ENCODE assay signal across 12 cellular contexts in genomic region chr2:230423851-230424458, GRCh38. TPM values are rescaled to one million over a fixed set of nuclear protein-coding genes. Genes with fewer than 3 reads are reported as not detected.
DNase-seq lines count a peak whose midpoint lies in the region; ATAC-seq, FAIRE-seq and TF ChIP-seq lines count a peak whose summit lies in the region.
"Had no signal": no experiment of that assay in that cellular context is flagged by ENCODE, and none has a peak within 500 bp of the region (broad histone marks: within the 10 kb centered on the region; RNA-seq: fewer than 3 reads in every experiment).

No MANE protein-coding gene starts in this region.

- H3K4me3 ChIP-seq in GM12878 (peak overlapping the region; percentile 52; the same call in 1 of the 2 replicates), left lung (no peak overlapping the region), upper lobe of right lung (no peak overlapping the region)
- H3K4me3 ChIP-seq: BLaER1 treated with 17β-estradiol and CSF1 and Interleukin-3, amounts not matched to agents 10 nM and 100 nM had no signal

- SMC1A ChIA-PET in GM12878 (lab: Charles Lee; ENCODE audit: uncharacterized antibody, unreplicated experiment) = interaction anchor here (0.8 to 3.1 kb wide), 3 partner anchors 12 to 57 kb away, joined by 3 to 10 read pairs (median 5); no protein-coding TSS in a partner anchor

- in situ Hi-C loops in GM12878 (cut with MboI) = no loop called here

- WGBS in GM12878 (ENCODE audit: insufficient coverage, insufficient replicate concordance, low lambda C conversion rate, missing lambda C conversion rate) = 93% methylated on average over 3 of the region's 3 CpGs

- H4K20me1 ChIP-seq in GM12878 (ENCODE audit: control insufficient read depth, insufficient read depth) = no peaks in the 10 kb centered on the region

- H3K4me1 ChIP-seq in GM12878 (ENCODE audit: control insufficient read depth, insufficient read depth, low read length) (peaks cover 4% of the 10 kb centered on the region; the same call in 1 of the 2 replicates), left lung (peaks cover 17 to 87% of the 10 kb centered on the region in 2 donors), upper lobe of right lung (peaks cover 76% of the 10 kb centered on the region)

- H3K9ac ChIP-seq in GM12878 (ENCODE audit: control insufficient read depth, insufficient read depth, low read length) = peak overlapping the region; percentile 32; the same call in 1 of the 2 replicates
- H3K9ac ChIP-seq: BLaER1 treated with 17β-estradiol and CSF1 and Interleukin-3, amounts not matched to agents 10 nM and 100 nM had no signal

- peak overlapping the region; percentile 45 for H3K4me2 ChIP-seq in GM12878 (ENCODE audit: control insufficient read depth, insufficient read depth)

- H3K9me3 ChIP-seq in GM12878 (replicated peaks; ENCODE audit: control insufficient read depth, insufficient read depth, low read length) (peaks cover 8% of the 10 kb centered on the region), left lung (peaks cover 0 to 3% of the 10 kb centered on the region in 2 donors), upper lobe of right lung (no peaks in the 10 kb centered on the region)

- TF ChIP-seq CTCF in GM12878 (IDR thresholded peaks at IDR 0.05 in 2 of 3, conservative IDR thresholded peaks at IDR 0.05 in 1 of 3; ENCODE audit: control insufficient read depth in 2 of 3, extremely low read depth in 1 of 3, insufficient read depth in 1 of 3, low read depth in 3 of 3, low read length in 3 of 3) (no peak), left lung (IDR thresholded peaks at IDR 0.05) (no peak), upper lobe of right lung (IDR thresholded peaks at IDR 0.05) (no peak)

- peak overlapping the region; percentile 19 to 78 for H3K27ac Mint-ChIP-seq in activated naive CD4-positive, alpha-beta T cell treated with anti-CD3 and anti-CD28 coated beads, Interleukin-2, amount 50 U/mL, for 72 hours

- CTCF ChIA-PET in GM12878 (lab: Yijun Ruan, JAX) = interaction anchor here (0.6 to 1.0 kb wide), 3 partner anchors 71 to 222 kb away, joined by 3 read pairs; no protein-coding TSS in a partner anchor

- RAD21 ChIA-PET in GM12878 (lab: Charles Lee; ENCODE audit: unreplicated experiment) = interaction anchor here (1.0 kb wide), 2 partner anchors 47 to 160 kb away, joined by 3 read pairs; no protein-coding TSS in a partner anchor

- intact Hi-C loops in GM12878 (cut with micrococcal nuclease; ENCODE audit: unreplicated experiment) (no loop called here), left lung (cut with DNase I) (no loop called here), upper lobe of right lung (cut with DNase I) (no loop called here)

- peaks cover 34 to 79% of the 10 kb centered on the region in 2 donors for H3K36me3 Mint-ChIP-seq in activated naive CD4-positive, alpha-beta T cell treated with anti-CD3 and anti-CD28 coated beads, Interleukin-2, amount 50 U/mL, for 72 hours

- H3K36me3 ChIP-seq in GM12878 (ENCODE audit: control insufficient read depth in 2 of 2, insufficient read depth in 2 of 2, low read length in 1 of 2) (peaks cover 0 to 32% of the 10 kb centered on the region in 2 experiments; a peak in 3 of 4 replicates), left lung (peaks cover 0 to 34% of the 10 kb centered on the region in 2 donors), upper lobe of right lung (peaks cover 9% of the 10 kb centered on the region)

- no peak for TF ChIP-seq EP300 in GM12878 (IDR thresholded peaks at IDR 0.05; ENCODE audit: borderline replicate concordance in 1 of 2, control insufficient read depth in 1 of 2, low read depth in 2 of 2, low read length in 2 of 2)

- FAIRE-seq in GM12878 (lab: Jason Lieb, UNC) = no peak
- FAIRE-seq: HTR-8/SVneo had no signal

- no peak for DNase-seq in activated naive CD4-positive, alpha-beta T cell treated with anti-CD3 and anti-CD28 coated beads, Interleukin-2, amount 50 U/mL, for 72 hours (ENCODE audit: low spot score in 2 of 2)
- no peak for DNase-seq in activated naive CD4-positive, alpha-beta T cell treated with Interleukin-2 at 50 U/mL for 16 hours
- DNase-seq in GM12878 (ENCODE audit: low read depth, low spot score) (no peak), left lung (peak in 1 of 2 donors; percentile 57), upper lobe of right lung (peak; percentile 70), islet precursor cell (no peak), HK-2 (ENCODE audit: unreplicated experiment) (no peak)
- DNase-seq: HCEC 1CT, NCI-H524 had no signal

- TF ChIP-seq POLR2A in GM12878 (IDR thresholded peaks at IDR 0.05; ENCODE audit: low read depth, low read length) = no peak

- H3K9me3 Mint-ChIP-seq in activated naive CD4-positive, alpha-beta T cell treated with anti-CD3 and anti-CD28 coated beads, Interleukin-2, amount 50 U/mL, for 72 hours = no peaks in the 10 kb centered on the region

- ATAC-seq in activated naive CD4-positive, alpha-beta T cell treated with anti-CD3 and anti-CD28 coated beads, Interleukin-2, amount 50 U/mL, for 72 hours = no peak
- ATAC-seq in GM12878 (peak; percentile 43), left lung (peak; percentile 97), upper lobe of right lung (peak; percentile 98), HG03097 (IDR thresholded peaks at IDR 0.05; ENCODE audit: low FRiP score, unreplicated experiment) (no peak)

- no peak overlapping the region for H2AFZ ChIP-seq in GM12878 (ENCODE audit: control insufficient read depth, low read depth, low read length)

- H3K27ac ChIP-seq in GM12878 (ENCODE audit: control insufficient read depth, insufficient read depth) (no peak overlapping the region), left lung (peak overlapping the region; percentile 71 to 83), upper lobe of right lung (peak overlapping the region; percentile 53)
- H3K27ac ChIP-seq: BLaER1 treated with 17β-estradiol and CSF1 and Interleukin-3, amounts not matched to agents 10 nM and 100 nM had no signal

- POLR2A ChIA-PET in GM12878 (lab: Charles Lee) = interaction anchor here (0.7 to 1.2 kb wide), 4 partner anchors 13 to 198 kb away, joined by 3 to 5 read pairs (median 4); partner anchors contain the start of gene SP140

- no peak for TF ChIP-seq RAD21 in GM12878 (IDR thresholded peaks at IDR 0.05; ENCODE audit: insufficient read depth, low read depth, low read length)

- TSS peak; percentile 14 for BruUV-seq in GM12878 (replicated peaks; lab: Mats Ljungman, UMichigan)

- peaks cover 95% of the 10 kb centered on the region for H3K79me2 ChIP-seq in GM12878 (ENCODE audit: control insufficient read depth, insufficient read depth, low read length)

- H3K27me3 ChIP-seq in GM12878 (replicated peaks in 1 of 2; ENCODE audit: control insufficient read depth in 2 of 2, insufficient read depth in 2 of 2, low read length in 1 of 2) = no peaks in the 10 kb centered on the region
- H3K27me3 ChIP-seq in left lung = no peaks in the 10 kb centered on the region
- no peaks in the 10 kb centered on the region for H3K27me3 ChIP-seq in upper lobe of right lung
- H3K27me3 ChIP-seq: BLaER1 treated with 17β-estradiol and CSF1 and Interleukin-3, amounts not matched to agents 10 nM and 100 nM had no signal

TF ChIP-seq in GM12878, 131 proteins besides CTCF, POLR2A, EP300 and RAD21 (continues in another document):
- TF ChIP-seq FOXM1 (IDR thresholded peaks at IDR 0.05; ENCODE audit: low read depth, low read length) (no peak), ZBTB33 (IDR thresholded peaks at IDR 0.05) (no peak), NR2C2 (IDR thresholded peaks at IDR 0.05; ENCODE audit: borderline replicate concordance, control insufficient read depth, insufficient read length, low read depth) (no peak), SMARCA5 (IDR thresholded peaks at IDR 0.05) (0 out of 2 replicates have a peak, but pooled peaks have one; percentile 9), MEF2A (IDR thresholded peaks at IDR 0.05; ENCODE audit: insufficient read depth, low read depth, low read length) (no peak), TAF1 (IDR thresholded peaks at IDR 0.05; ENCODE audit: borderline replicate concordance, low read depth, low read length) (no peak), MTA3 (IDR thresholded peaks at IDR 0.05; ENCODE audit: borderline replicate concordance, low read length) (no peak)

RNA-seq across cellular contexts. Expression of gene SP100, which starts 8.0 kb away (rescaled TPM):
- total RNA-seq in activated naive CD4-positive, alpha-beta T cell treated with anti-CD3 and anti-CD28 coated beads, Interleukin-2, amount 50 U/mL, for 72 hours = 100 to 1,000 TPM; 139 to 220 TPM
- 469 and 500 TPM in 2 replicates for total RNA-seq in GM12878 (2013; cell fraction: nucleolus; rRNA removed)
- total RNA-seq in GM12878 (2014; rRNA removed) (175 and 191 TPM in 2 replicates), GM12878 (2014; rRNA removed; fragmentation: Illumina TruSeq; extraction: Trizol) (226 and 237 TPM in 2 replicates), GM12878 (2021) (166 and 172 TPM in 2 replicates), left lung (100 to 1,000 TPM; 101 to 134 TPM), upper lobe of right lung (156 TPM)
- polyA plus RNA-seq in GM12878 (2011; ENCODE audit: low read depth) = 137 TPM
- polyA plus RNA-seq in GM12878 (2011; rRNA removed) (239 and 341 TPM in 2 replicates), GM12878 (2014; fragmentation: Illumina TruSeq; extraction: Trizol) (215 and 267 TPM in 2 replicates), GM12878 (2014; fragmentation: Nextera tagmentation; extraction: Ambion mirVana) (100 to 1,000 TPM; 109 to 154 TPM), GM12878 (2014; rRNA removed) (172 and 174 TPM in 2 replicates), GM12878 (2016; fragmentation: Nextera tagmentation; extraction: Ambion mirVana) (100 to 1,000 TPM; 185 to 188 TPM)
- polyA plus RNA-seq in GM12878 (2011; cell fraction: cytosol; rRNA removed) = 81.5 and 89.9 TPM in 2 replicates
- 235 and 280 TPM in 2 replicates for polyA plus RNA-seq in GM12878 (2011; cell fraction: nucleus; rRNA removed)
- 155 and 168 TPM in 2 replicates for polyA plus RNA-seq in GM12878 (2012)
- polyA minus RNA-seq in GM12878 (2011; rRNA and poly(A)+ RNA removed) = 140 and 144 TPM in 2 replicates
- polyA minus RNA-seq in GM12878 (2011; cell fraction: cytosol; rRNA and poly(A)+ RNA removed) = 57.5 and 82.0 TPM in 2 replicates
- polyA minus RNA-seq in GM12878 (2011; cell fraction: nucleus; rRNA and poly(A)+ RNA removed) = 166 and 247 TPM in 2 replicates

Comparison
In these comparisons a context has a peak if more than half of its experiments do, and no peak if none do; other contexts are left out.
1. ATAC-seq: peak in GM12878 (single experiment), left lung (single experiment) and upper lobe of right lung (single experiment); none in activated naive CD4-positive, alpha-beta T cell treated with anti-CD3 and anti-CD28 coated beads, Interleukin-2, amount 50 U/mL, for 72 hours (0 of 2) and HG03097 (single experiment).